Comparison of ENCODE assay signal across 17 cellular contexts in the genomic region with DNA sequence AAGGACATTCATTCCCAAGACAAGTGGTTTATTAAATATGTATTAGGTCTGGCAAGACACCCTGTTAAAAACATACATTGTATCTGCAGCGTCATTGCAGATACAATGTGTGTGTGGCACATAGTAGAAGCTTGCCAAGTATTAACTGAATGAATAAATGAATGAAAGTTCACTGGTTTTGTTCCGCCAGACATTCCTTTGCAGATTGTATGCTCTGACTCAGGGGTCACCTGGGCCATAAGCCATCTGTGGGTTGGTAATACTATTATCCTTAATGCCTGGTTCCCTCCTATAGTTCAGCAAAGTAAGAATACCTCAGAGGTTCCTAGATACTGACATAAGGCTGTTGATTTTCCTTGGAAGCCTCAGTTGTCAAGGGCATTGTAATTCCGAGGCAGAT.
A peak's percentile ranks its signal among the peaks of the same experiment; 100 is the strongest.
DNase-seq lines count a peak whose midpoint lies in the region; ATAC-seq and TF ChIP-seq lines count a peak whose summit lies in the region.
"Had no signal": no experiment of that assay in that cellular context is flagged by ENCODE, and none has a peak within 500 bp of the region (broad histone marks: within the 10 kb centered on the region; RNA-seq: fewer than 3 reads in every experiment).

No MANE protein-coding gene starts in this region.

- no peak for TF ChIP-seq RAD21 in neural cell (conservative IDR thresholded peaks at IDR 0.05)

- peak; percentile 15 for DNase-seq in HS-5 (ENCODE audit: low read depth)
- DNase-seq in SK-N-MC (ENCODE audit: low read depth, low spot score), result no peak
- DNase-seq in epithelial cell of esophagus (ENCODE audit: low read depth), result peak; percentile 6
- DNase-seq in stimulated activated CD4-positive, alpha-beta T cell treated with anti-CD3 and anti-CD28 coated beads, Interleukin-12 subunit alpha, Interleukin-12 subunit beta, amount 100 ng/mL, for 4 hours, result no peak
- DNase-seq: BE2C; CD4-positive, alpha-beta T cell; DMS79; NCI-H1048; NCI-H146; NCI-H2081; NCI-H524; SHP77 had no signal

- H3K4me2 ChIP-seq in neural cell (ENCODE audit: low read length), result no peak overlapping the region
- H3K4me2 ChIP-seq: GM23338 had no signal

- ATAC-seq in HG02870 (IDR thresholded peaks at IDR 0.05; ENCODE audit: unreplicated experiment) (no peak), GM18502 (IDR thresholded peaks at IDR 0.05; ENCODE audit: poor library complexity, unreplicated experiment) (no peak)
- ATAC-seq: HCT116 had no signal

- H3K36me3 ChIP-seq in SK-N-MC (ENCODE audit: insufficient read depth, low read length) (peaks cover 45% of the 10 kb centered on the region), neural cell (ENCODE audit: insufficient read depth, low read length) (no peaks in the 10 kb centered on the region)
- H3K36me3 ChIP-seq: BE2C had no signal

- no peak overlapping the region for H2AFZ ChIP-seq in neural cell (ENCODE audit: low read depth, low read length)
- H2AFZ ChIP-seq: GM23338 had no signal

- TF ChIP-seq EP300 in neural cell (conservative IDR thresholded peaks at IDR 0.05; ENCODE audit: poor library complexity, severe bottlenecking), result no peak

- no peaks in the 10 kb centered on the region for H3K27me3 ChIP-seq in neural cell (ENCODE audit: insufficient read depth, low read depth, low read length)
- H3K27me3 ChIP-seq: BE2C had no signal

- no peaks in the 10 kb centered on the region for H3K9me2 ChIP-seq in neural cell (ENCODE audit: insufficient read depth, low read length)

- peak overlapping the region; percentile 42; the same call in 1 of the 2 replicates for H3K27ac ChIP-seq in SK-N-MC
- peak overlapping the region; percentile 60 for H3K27ac ChIP-seq in neural cell (ENCODE audit: low read length)

- H3K4me3 ChIP-seq in SK-N-MC (no peak overlapping the region), epithelial cell of esophagus (ENCODE audit: low read length) (no peak overlapping the region), neural cell (ENCODE audit: low read length) (no peak overlapping the region)
- H3K4me3 ChIP-seq: GM23338 had no signal

- H3F3A ChIP-seq in neural cell (ENCODE audit: insufficient read depth, low read length, poor library complexity, severe bottlenecking), result no peaks in the 10 kb centered on the region

- peaks cover 86% of the 10 kb centered on the region for H3K79me2 ChIP-seq in neural cell (replicated peaks; ENCODE audit: insufficient read depth, low read length)

- H3K9me3 ChIP-seq in SK-N-MC (ENCODE audit: low read depth, low read length) (no peaks in the 10 kb centered on the region), neural cell (ENCODE audit: low read length) (no peaks in the 10 kb centered on the region)
- H3K9me3 ChIP-seq: BE2C had no signal

- H3K9ac ChIP-seq in SK-N-MC (ENCODE audit: insufficient read length) (no peak overlapping the region), neural cell (ENCODE audit: low read length) (no peak overlapping the region)

- H4K20me1 ChIP-seq in neural cell (ENCODE audit: insufficient read depth), result no peaks in the 10 kb centered on the region

- TF ChIP-seq CTCF in epithelial cell of esophagus (IDR thresholded peaks at IDR 0.05; ENCODE audit: insufficient read depth, low read depth, low read length, missing control alignments), result no peak
- no peak for TF ChIP-seq CTCF in neural cell (IDR thresholded peaks at IDR 0.05; ENCODE audit: poor library complexity, severe bottlenecking)

TF ChIP-seq in neural cell, 6 proteins besides CTCF, POLR2A, EP300 and RAD21:
- no peak for TF ChIP-seq POLR2AphosphoS5 (IDR thresholded peaks at IDR 0.05)
- no peak for TF ChIP-seq SMC3 (conservative IDR thresholded peaks at IDR 0.05; ENCODE audit: poor library complexity)
- TF ChIP-seq, protein P1, sequence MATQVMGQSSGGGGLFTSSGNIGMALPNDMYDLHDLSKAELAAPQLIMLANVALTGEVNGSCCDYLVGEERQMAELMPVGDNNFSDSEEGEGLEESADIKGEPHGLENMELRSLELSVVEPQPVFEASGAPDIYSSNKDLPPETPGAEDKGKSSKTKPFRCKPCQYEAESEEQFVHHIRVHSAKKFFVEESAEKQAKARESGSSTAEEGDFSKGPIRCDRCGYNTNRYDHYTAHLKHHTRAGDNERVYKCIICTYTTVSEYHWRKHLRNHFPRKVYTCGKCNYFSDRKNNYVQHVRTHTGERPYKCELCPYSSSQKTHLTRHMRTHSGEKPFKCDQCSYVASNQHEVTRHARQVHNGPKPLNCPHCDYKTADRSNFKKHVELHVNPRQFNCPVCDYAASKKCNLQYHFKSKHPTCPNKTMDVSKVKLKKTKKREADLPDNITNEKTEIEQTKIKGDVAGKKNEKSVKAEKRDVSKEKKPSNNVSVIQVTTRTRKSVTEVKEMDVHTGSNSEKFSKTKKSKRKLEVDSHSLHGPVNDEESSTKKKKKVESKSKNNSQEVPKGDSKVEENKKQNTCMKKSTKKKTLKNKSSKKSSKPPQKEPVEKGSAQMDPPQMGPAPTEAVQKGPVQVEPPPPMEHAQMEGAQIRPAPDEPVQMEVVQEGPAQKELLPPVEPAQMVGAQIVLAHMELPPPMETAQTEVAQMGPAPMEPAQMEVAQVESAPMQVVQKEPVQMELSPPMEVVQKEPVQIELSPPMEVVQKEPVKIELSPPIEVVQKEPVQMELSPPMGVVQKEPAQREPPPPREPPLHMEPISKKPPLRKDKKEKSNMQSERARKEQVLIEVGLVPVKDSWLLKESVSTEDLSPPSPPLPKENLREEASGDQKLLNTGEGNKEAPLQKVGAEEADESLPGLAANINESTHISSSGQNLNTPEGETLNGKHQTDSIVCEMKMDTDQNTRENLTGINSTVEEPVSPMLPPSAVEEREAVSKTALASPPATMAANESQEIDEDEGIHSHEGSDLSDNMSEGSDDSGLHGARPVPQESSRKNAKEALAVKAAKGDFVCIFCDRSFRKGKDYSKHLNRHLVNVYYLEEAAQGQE (IDR thresholded peaks at IDR 0.05; ENCODE audit: borderline replicate concordance), result no peak
- TF ChIP-seq MXI1 (conservative IDR thresholded peaks at IDR 0.05; ENCODE audit: poor library complexity, severe bottlenecking), result no peak

Comparison
In these comparisons a context has a peak if more than half of its experiments do, and no peak if none do; other contexts are left out.
1. DNase-seq: peak in HS-5 (single experiment) and epithelial cell of esophagus (single experiment); none in SK-N-MC (single experiment) and stimulated activated CD4-positive, alpha-beta T cell treated with anti-CD3 and anti-CD28 coated beads, Interleukin-12 subunit alpha, Interleukin-12 subunit beta, amount 100 ng/mL, for 4 hours (single experiment).